Comparison of ENCODE assay signal across 8 cellular contexts in the genomic region with DNA sequence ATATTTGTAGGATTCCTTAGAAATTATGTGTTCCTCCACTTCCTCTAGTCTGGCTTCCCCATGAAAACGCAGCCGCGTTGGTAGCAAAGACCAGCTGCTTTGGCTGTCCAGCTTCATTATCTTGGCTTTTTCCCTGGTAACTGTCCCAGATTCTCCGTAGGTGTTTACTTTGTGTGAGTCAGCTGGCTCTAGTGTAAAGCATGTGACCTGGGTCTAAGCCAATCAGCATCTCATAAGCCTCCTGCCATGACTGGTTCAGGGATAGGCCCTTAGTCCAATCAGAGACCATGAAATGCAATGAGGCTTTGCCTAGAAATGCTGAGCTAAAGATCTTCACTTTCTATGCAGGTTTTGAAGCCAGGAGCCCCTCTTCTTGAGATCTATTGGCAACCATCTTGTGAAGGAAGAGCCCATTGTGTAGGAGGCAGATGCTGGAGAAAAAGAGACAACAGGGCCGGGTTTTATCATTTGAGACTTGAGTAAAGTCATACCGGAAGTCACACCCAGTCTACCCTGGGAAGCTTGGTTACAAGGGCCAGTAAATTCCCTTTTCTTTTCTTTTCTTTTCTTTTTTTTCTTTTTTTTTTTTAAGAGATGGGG.
A peak's percentile ranks its signal among the peaks of the same experiment; 100 is the strongest.
DNase-seq lines count a peak whose midpoint lies in the region; ATAC-seq, FAIRE-seq and TF ChIP-seq lines count a peak whose summit lies in the region.

No MANE protein-coding gene starts in this region.

- ATAC-seq in HG03521 (IDR thresholded peaks at IDR 0.05; ENCODE audit: unreplicated experiment) = no peak
- ATAC-seq in T-cell (replicated peaks in 1 of 4) = no peak

- peak; percentile 93 for FAIRE-seq in H54 (lab: Jason Lieb, UNC)

- no peak for TF ChIP-seq POLR2A in H54 (IDR thresholded peaks at IDR 0.05; ENCODE audit: low read depth, low read length)

- no peaks in the 10 kb centered on the region for H3K36me3 Mint-ChIP-seq in T-cell

- H3K27ac Mint-ChIP-seq in T-cell = no peak overlapping the region

- no peaks in the 10 kb centered on the region for H3K27me3 Mint-ChIP-seq in T-cell

- H3K4me1 Mint-ChIP-seq in T-cell = peaks cover 3 to 5% (median 3%) of the 10 kb centered on the region in 3 donors

- DNase-seq in H54 (ENCODE audit: insufficient read length, low spot score) (peak; percentile 84), SHP77 (lab: John Stamatoyannopoulos, UW) (peak; percentile 87 to 89), glomerular visceral epithelial cell (ENCODE audit: extremely low spot score) (peak; percentile 80), skeletal muscle cell (ENCODE audit: low read depth) (peak; percentile 76), NCI-H1436 treated with DMSO at 0.1 percent for 48 hours (lab: John Stamatoyannopoulos, UW) (no peak), T-cell (no peak), SKM-1 treated with dmso at 0.1 percent for 144 hours (lab: John Stamatoyannopoulos, UW; ENCODE audit: unreplicated experiment) (no peak)

- no peak overlapping the region for H3K4me3 ChIP-seq in skeletal muscle cell (ENCODE audit: low read depth, low read length)

- POLR2A ChIA-PET in T-cell (lab: Charles Lee) = no interaction called here

- CTCF ChIA-PET in T-cell (lab: Charles Lee) = interaction anchor here in 1 of 2 donors (0.6 kb wide), 1 partner anchor 782 kb away, joined by 3 read pairs; no protein-coding TSS in a partner anchor

- peaks cover 4% of the 10 kb centered on the region in 3 donors for H3K9me3 Mint-ChIP-seq in T-cell

- H3K4me3 Mint-ChIP-seq in T-cell = no peak overlapping the region

Comparison
In these comparisons a context has a peak if more than half of its experiments do, and no peak if none do; other contexts are left out.
1. DNase-seq: peak in H54 (single experiment), SHP77 (2 of 2), glomerular visceral epithelial cell (single experiment) and skeletal muscle cell (single experiment); none in NCI-H1436 treated with DMSO at 0.1 percent for 48 hours (single experiment), T-cell (0 of 34) and SKM-1 treated with dmso at 0.1 percent for 144 hours (single experiment).